In genomic region chr19:7943444-7944176, GRCh38 we compare ENCODE assay signal across 8 cellular contexts. TPM values are rescaled to one million over a fixed set of nuclear protein-coding genes. Genes with fewer than 3 reads are reported as not detected.
DNase-seq lines count a peak whose midpoint lies in the region; ATAC-seq, FAIRE-seq and TF ChIP-seq lines count a peak whose summit lies in the region.

TIMM44 (minus strand) TSS chr19:7943666; CDS start chr19:7943651, 15 bp downstream.

- H3K36me3 ChIP-seq in rectal smooth muscle tissue (ENCODE audit: control insufficient read depth, insufficient read depth, low read length) (peaks cover 9% of the 10 kb centered on the region), aorta (ENCODE audit: control insufficient read depth in 1 of 2, insufficient read depth in 2 of 2, low read length in 1 of 2) (peaks cover 0 to 1% of the 10 kb centered on the region in 2 donors)

- no peaks in the 10 kb centered on the region for H3K9me3 ChIP-seq in aorta (ENCODE audit: control insufficient read depth, low read length)

- H3K9ac ChIP-seq in rectal smooth muscle tissue (ENCODE audit: low read length), result peak within 1 kb of the TSS; percentile 56

- FAIRE-seq in GM18507 (lab: Jason Lieb, UNC), result peak; percentile 100

- ATAC-seq in HG02981 (IDR thresholded peaks at IDR 0.05; ENCODE audit: unreplicated experiment) (peak; percentile 95), aorta (ENCODE audit: low FRiP score) (peak; percentile 100)

- intact Hi-C loops in aorta (cut with DNase I), result loop anchor here (1.0 to 10.0 kb wide), 4 partner anchors 64 to 449 kb away; partner anchors contain the start of genes ELAVL1 (in 1 of the 2) and RAB11B (in 1 of the 2)

- H3K27me3 ChIP-seq in rectal smooth muscle tissue (ENCODE audit: control insufficient read depth, insufficient read depth, low read length), result no peaks in the 10 kb centered on the region
- no peaks in the 10 kb centered on the region for H3K27me3 ChIP-seq in aorta (ENCODE audit: control insufficient read depth in 1 of 2, insufficient read depth in 2 of 2, low read length in 1 of 2)

- TF ChIP-seq CTCF in astrocyte of the cerebellum (IDR thresholded peaks at IDR 0.05; ENCODE audit: low read depth, low read length, missing control alignments), result no peak

- WGBS in aorta, 2 donors, result 0% methylated on average over 55 to 56 of the region's 56 CpGs

- peak within 1 kb of the TSS; percentile 84 for H3K27ac ChIP-seq in rectal smooth muscle tissue (ENCODE audit: low read depth, low read length)
- H3K27ac ChIP-seq in aorta (ENCODE audit: low read depth in 1 of 2, low read length in 2 of 2), result peak within 1 kb of the TSS; percentile 38 to 89

- peak within 1 kb of the TSS; percentile 78 for H3K4me3 ChIP-seq in astrocyte of the cerebellum (ENCODE audit: low read depth, low read length)
- peak within 1 kb of the TSS; percentile 98 for H3K4me3 ChIP-seq in rectal smooth muscle tissue (ENCODE audit: low read length)
- H3K4me3 ChIP-seq in aorta (ENCODE audit: low read length in 2 of 2), result peak within 1 kb of the TSS; percentile 74 to 77

- H3K4me1 ChIP-seq in rectal smooth muscle tissue (ENCODE audit: control insufficient read depth, insufficient read depth, low read length) (no peaks in the 10 kb centered on the region), aorta (ENCODE audit: control insufficient read depth in 1 of 2, insufficient read depth in 2 of 2, low read length in 2 of 2) (no peaks in the 10 kb centered on the region)

- in situ Hi-C loops in astrocyte of the cerebellum (cut with HindIII; ENCODE audit: low sequenced_read_pairs), result no loop called here

- DNase-seq in GM18507 (ENCODE audit: extremely low spot score, insufficient read length, low read depth), result peak; percentile 92
- DNase-seq in NCI-H2029 treated with DMSO at 0.1 percent for 48 hours (lab: John Stamatoyannopoulos, UW), result peak; percentile 98
- DNase-seq in T-helper 9 cell, result peak; percentile 95
- DNase-seq in astrocyte of the cerebellum (ENCODE audit: low read depth), result peak; percentile 99
- DNase-seq in hepatic stellate cell (ENCODE audit: low spot score), result peak; percentile 99
- peak; percentile 100 for DNase-seq in aorta

RNA-seq across cellular contexts. Expression of gene TIMM44, which starts in this region (rescaled TPM):
- total RNA-seq in aorta, result 10 to 100 TPM; 44.5 to 53.5 TPM
- polyA plus RNA-seq in aorta, result 100 to 1,000 TPM in 1 of 2 donors, 10 to 100 TPM in 1; 26.4 to 126 TPM

Comparison
In these comparisons a context has a peak if more than half of its experiments do, and no peak if none do; other contexts are left out.
1. Peak in every context shown above with its lines: DNase-seq, ATAC-seq, H3K4me3 ChIP-seq and H3K27ac ChIP-seq.